ENCODE assay signal across 16 cellular contexts in genomic region chr10:8278099-8278498, GRCh38.
DNase-seq lines count a peak whose midpoint lies in the region; ATAC-seq and TF ChIP-seq lines count a peak whose summit lies in the region.
"Had no signal": no experiment of that assay in that cellular context is flagged by ENCODE, and none has a peak within 500 bp of the region (broad histone marks: within the 10 kb centered on the region; RNA-seq: fewer than 3 reads in every experiment).

No MANE protein-coding gene starts in this region.

- TF ChIP-seq CTCF in Loucy (conservative IDR thresholded peaks at IDR 0.05; ENCODE audit: low read length) (no peak), type B pancreatic cell (conservative IDR thresholded peaks at IDR 0.05) (no peak)

- H3K27ac Mint-ChIP-seq in activated CD4-positive, alpha-beta T cell treated with anti-CD3 and anti-CD28 coated beads, Interleukin-2, amount 10 ng/mL, durations not matched to agents 24 days and 14 days: no peak overlapping the region
- no peak overlapping the region for H3K27ac Mint-ChIP-seq in type B pancreatic cell

- no peaks in the 10 kb centered on the region for H4K20me1 ChIP-seq in Loucy (ENCODE audit: insufficient read depth, low read length, poor library complexity, severe bottlenecking)

- no peaks in the 10 kb centered on the region for H3K27me3 ChIP-seq in Loucy (ENCODE audit: insufficient read depth, low read length, poor library complexity, severe bottlenecking)
- H3K27me3 ChIP-seq: MG63 had no signal

- peaks cover 12% of the 10 kb centered on the region for H3K27me3 Mint-ChIP-seq in activated CD4-positive, alpha-beta T cell treated with anti-CD3 and anti-CD28 coated beads, Interleukin-2, amount 10 ng/mL, durations not matched to agents 24 days and 14 days
- H3K27me3 Mint-ChIP-seq in type B pancreatic cell: peaks cover 14% of the 10 kb centered on the region

- H3K9ac ChIP-seq in Loucy (ENCODE audit: low read depth, low read length, poor library complexity, severe bottlenecking): no peak overlapping the region

- H3K9me2 ChIP-seq in Loucy (replicated peaks; ENCODE audit: low read depth, low read length): no peaks in the 10 kb centered on the region

- H3K4me1 ChIP-seq in Loucy (ENCODE audit: insufficient read depth, low read length, poor library complexity, severe bottlenecking): peaks cover 29% of the 10 kb centered on the region

- H2AFZ ChIP-seq in Loucy (ENCODE audit: low read length): peak overlapping the region; percentile 68

- no peak overlapping the region for H3K4me3 Mint-ChIP-seq in activated CD4-positive, alpha-beta T cell treated with anti-CD3 and anti-CD28 coated beads, Interleukin-2, amount 10 ng/mL, durations not matched to agents 24 days and 14 days
- H3K4me3 Mint-ChIP-seq in type B pancreatic cell: no peak overlapping the region

- no peak for ATAC-seq in HG03095 (IDR thresholded peaks at IDR 0.05; ENCODE audit: unreplicated experiment)
- ATAC-seq: Right ventricle myocardium inferior had no signal

- no peaks in the 10 kb centered on the region for H3K79me2 ChIP-seq in Loucy (ENCODE audit: insufficient read depth, low read length)

- no peaks in the 10 kb centered on the region for H3F3A ChIP-seq in Loucy (ENCODE audit: low read depth)

- peaks cover 10% of the 10 kb centered on the region for H3K9me3 Mint-ChIP-seq in activated CD4-positive, alpha-beta T cell treated with anti-CD3 and anti-CD28 coated beads, Interleukin-2, amount 10 ng/mL, durations not matched to agents 24 days and 14 days
- H3K9me3 Mint-ChIP-seq in type B pancreatic cell: peaks cover 6% of the 10 kb centered on the region

- no peaks in the 10 kb centered on the region for H3K9me3 ChIP-seq in Loucy (ENCODE audit: insufficient read depth, low read depth, low read length)
- H3K9me3 ChIP-seq: MG63 had no signal

- H3K36me3 Mint-ChIP-seq in activated CD4-positive, alpha-beta T cell treated with anti-CD3 and anti-CD28 coated beads, Interleukin-2, amount 10 ng/mL, durations not matched to agents 24 days and 14 days (ENCODE audit: low read depth): no peaks in the 10 kb centered on the region
- no peaks in the 10 kb centered on the region for H3K36me3 Mint-ChIP-seq in type B pancreatic cell

- H3K4me2 ChIP-seq in Loucy (ENCODE audit: low read depth, low read length, poor library complexity, severe bottlenecking): no peak overlapping the region

- intact Hi-C loops in activated CD4-positive, alpha-beta T cell treated with anti-CD3 and anti-CD28 coated beads, Interleukin-2, amount 10 ng/mL, durations not matched to agents 24 days and 14 days (cut with micrococcal nuclease): loop anchor here (2.0 kb wide), 1 partner anchor 17 kb away; no protein-coding TSS in a partner anchor

- no peaks in the 10 kb centered on the region for H3K36me3 ChIP-seq in Loucy (ENCODE audit: insufficient read depth, low read length)
- H3K36me3 ChIP-seq: MG63 had no signal

- H3K4me1 Mint-ChIP-seq in activated CD4-positive, alpha-beta T cell treated with anti-CD3 and anti-CD28 coated beads, Interleukin-2, amount 10 ng/mL, durations not matched to agents 24 days and 14 days: peaks cover 10% of the 10 kb centered on the region
- H3K4me1 Mint-ChIP-seq in type B pancreatic cell (ENCODE audit: unreplicated experiment): peaks cover 6% of the 10 kb centered on the region

- peak; percentile 63 for DNase-seq in activated CD4-positive, alpha-beta T cell treated with anti-CD3 and anti-CD28 coated beads, Interleukin-2, amount 10 ng/mL, durations not matched to agents 24 days and 14 days
- no peak for DNase-seq in activated CD4-positive, alpha-beta T cell treated with anti-CD3 and anti-CD28 coated beads, Interleukin-2, amount 50 U/mL, for 4 hours
- peak; percentile 50 for DNase-seq in stimulated activated CD4-positive, alpha-beta T cell treated with anti-CD3 and anti-CD28 coated beads, Interleukin-1b, Interleukin-23, amount 100 ng/mL, for 48 hours
- DNase-seq in stimulated activated CD4-positive, alpha-beta T cell treated with anti-CD3 and anti-CD28 coated beads, Interleukin-2, amount 100 ng/mL, for 24 hours: no peak
- DNase-seq in stimulated activated CD8-positive, alpha-beta memory T cell treated with anti-CD3 and anti-CD28 coated beads, Interleukin-4, amount 100 ng/mL, for 48 hours: peak; percentile 48
- DNase-seq in type B pancreatic cell (ENCODE audit: extremely low spot score, unreplicated experiment): no peak
- DNase-seq: COR-L47, HCEC 1CT, KG1, MG63, NCI-H1092 treated with DMSO at 0.1 percent for 48 hours, NCI-H1694 treated with DMSO at 0.1 percent for 48 hours, NCI-H748 treated with DMSO at 0.1 percent for 48 hours had no signal

- no peak overlapping the region for H3K4me3 ChIP-seq in Loucy (ENCODE audit: low read length, poor library complexity, severe bottlenecking)
- H3K4me3 ChIP-seq: MG63 had no signal

Comparison
In these comparisons a context has a peak if more than half of its experiments do, and no peak if none do; other contexts are left out.
1. DNase-seq: peak in activated CD4-positive, alpha-beta T cell treated with anti-CD3 and anti-CD28 coated beads, Interleukin-2, amount 10 ng/mL, durations not matched to agents 24 days and 14 days (single experiment), stimulated activated CD4-positive, alpha-beta T cell treated with anti-CD3 and anti-CD28 coated beads, Interleukin-1b, Interleukin-23, amount 100 ng/mL, for 48 hours (single experiment) and stimulated activated CD8-positive, alpha-beta memory T cell treated with anti-CD3 and anti-CD28 coated beads, Interleukin-4, amount 100 ng/mL, for 48 hours (single experiment); none in activated CD4-positive, alpha-beta T cell treated with anti-CD3 and anti-CD28 coated beads, Interleukin-2, amount 50 U/mL, for 4 hours (0 of 2), stimulated activated CD4-positive, alpha-beta T cell treated with anti-CD3 and anti-CD28 coated beads, Interleukin-2, amount 100 ng/mL, for 24 hours (0 of 2) and type B pancreatic cell (single experiment).